13 cellular contexts compared by ENCODE assay signal in genomic region chr1:92315766-92316413, GRCh38. TPM values are rescaled to one million over a fixed set of nuclear protein-coding genes. Genes with fewer than 3 reads are reported as not detected.
DNase-seq lines count a peak whose midpoint lies in the region; ATAC-seq, FAIRE-seq and TF ChIP-seq lines count a peak whose summit lies in the region.
"Had no signal": no experiment of that assay in that cellular context is flagged by ENCODE, and none has a peak within 500 bp of the region (broad histone marks: within the 10 kb centered on the region; RNA-seq: fewer than 3 reads in every experiment).

No MANE protein-coding gene starts in this region.

- peaks cover 0 to 22% of the 10 kb centered on the region in 2 experiments; a peak in 4 of 5 replicates for H3K4me1 ChIP-seq in K562 (replicated peaks in 1 of 2; ENCODE audit: control insufficient read depth in 2 of 2, insufficient read depth in 2 of 2, low read length in 2 of 2)
- H3K4me1 ChIP-seq: foreskin keratinocyte had no signal

- intact Hi-C loops in activated CD4-positive, alpha-beta T cell treated with anti-CD3 and anti-CD28 coated beads, Interleukin-2, amount 10 ng/mL, durations not matched to agents 24 days and 14 days (cut with micrococcal nuclease): loop anchor here (1.0 to 10.0 kb wide), 9 partner anchors 8 to 561 kb away; partner anchors contain the start of gene RPAP2
- intact Hi-C loops in K562 (cut with micrococcal nuclease): loop anchor here (10.0 kb wide), 2 partner anchors 129 to 519 kb away; partner anchors contain the start of gene RPL5

- H3K4me3 Mint-ChIP-seq in activated CD4-positive, alpha-beta T cell treated with anti-CD3 and anti-CD28 coated beads, Interleukin-2, amount 10 ng/mL, durations not matched to agents 24 days and 14 days: peak overlapping the region; percentile 68
- H3K4me3 Mint-ChIP-seq: memory B cell had no signal

- peaks cover 8% of the 10 kb centered on the region for H3K9me3 Mint-ChIP-seq in activated CD4-positive, alpha-beta T cell treated with anti-CD3 and anti-CD28 coated beads, Interleukin-2, amount 10 ng/mL, durations not matched to agents 24 days and 14 days
- H3K9me3 Mint-ChIP-seq: memory B cell had no signal

- no peak for FAIRE-seq in K562 (lab: Jason Lieb, UNC)

- no peak for TF ChIP-seq POLR2A in K562 (conservative IDR thresholded peaks at IDR 0.05)

- TF ChIP-seq RAD21 in K562 (CRISPR knock-in tag; conservative IDR thresholded peaks at IDR 0.05 in 1 of 2, IDR thresholded peaks at IDR 0.05 in 1 of 2): no peak

- no peak overlapping the region for H3K27ac ChIP-seq in K562 (ENCODE audit: extremely low read depth, low read depth, low read length)
- H3K27ac ChIP-seq: foreskin keratinocyte, KMS-11 had no signal

- DNase-seq in activated effector memory CD4-positive, alpha-beta T cell treated with Interleukin-2 at 50 U/mL for 16 hours: peak; percentile 6
- no peak for DNase-seq in activated effector memory CD4-positive, alpha-beta T cell treated with anti-CD3 and anti-CD28 coated beads, Interleukin-2, amount 50 U/mL, for 16 hours
- peak; percentile 88 for DNase-seq in activated CD4-positive, alpha-beta T cell treated with anti-CD3 and anti-CD28 coated beads, Interleukin-2, amount 10 ng/mL, durations not matched to agents 24 days and 14 days
- DNase-seq in K562 (ENCODE audit: extremely low read depth in 1 of 4, low spot score in 3 of 4): no peak
- DNase-seq in stimulated activated CD8-positive, alpha-beta memory T cell treated with anti-CD3 and anti-CD28 coated beads, Interleukin-7, amount 100 ng/mL, for 4 hours (ENCODE audit: low read depth in 2 of 2): peak; percentile 16 to 23
- no peak for DNase-seq in SHP77 (lab: John Stamatoyannopoulos, UW)
- no peak for DNase-seq in HPDE6-E6E7 (ENCODE audit: extremely low spot score)
- DNase-seq: foreskin keratinocyte, NCI-H187 had no signal

- no peak for TF ChIP-seq CTCF in K562 (IDR thresholded peaks at IDR 0.05 in 2 of 3, conservative IDR thresholded peaks at IDR 0.05 in 1 of 3; ENCODE audit: insufficient read depth in 2 of 3, low read depth in 1 of 3, low read length in 3 of 3)

- no peaks in the 10 kb centered on the region for H3K27me3 ChIP-seq in K562 (ENCODE audit: control insufficient read depth in 2 of 2, insufficient read depth in 2 of 2, low read length in 2 of 2)
- H3K27me3 ChIP-seq: foreskin keratinocyte had no signal

- no TSS peak for BruUV-seq in K562 (replicated peaks; lab: Mats Ljungman, UMichigan)

- H4K20me1 ChIP-seq in K562 (replicated peaks; ENCODE audit: control insufficient read depth, insufficient read depth, low read length): no peaks in the 10 kb centered on the region; the same call in 1 of the 2 replicates

- TF ChIP-seq EP300 in K562 (IDR thresholded peaks at IDR 0.05; ENCODE audit: low read length): no peak

- ATAC-seq in K562 (no peak), GM18498 (IDR thresholded peaks at IDR 0.05; ENCODE audit: unreplicated experiment) (no peak)
- ATAC-seq: foreskin keratinocyte had no signal

- H2AFZ ChIP-seq in K562 (ENCODE audit: low read depth, low read length): no peak overlapping the region

- peaks cover 14% of the 10 kb centered on the region; the same call in 2 of the 3 replicates for H3K36me3 ChIP-seq in K562 (ENCODE audit: control insufficient read depth, insufficient read depth, low read length)

- H3K79me2 ChIP-seq in K562 (ENCODE audit: control insufficient read depth, insufficient read depth, low read length): no peaks in the 10 kb centered on the region

- no peak overlapping the region for H3K4me3 ChIP-seq in K562
- H3K4me3 ChIP-seq: smooth muscle cell had no signal

- H3K4me1 Mint-ChIP-seq in activated CD4-positive, alpha-beta T cell treated with anti-CD3 and anti-CD28 coated beads, Interleukin-2, amount 10 ng/mL, durations not matched to agents 24 days and 14 days: peaks cover 61% of the 10 kb centered on the region

- H3K9me3 ChIP-seq in K562 (replicated peaks; ENCODE audit: control insufficient read depth, insufficient read depth, low read depth, low read length): no peaks in the 10 kb centered on the region

- H3K27ac Mint-ChIP-seq in activated CD4-positive, alpha-beta T cell treated with anti-CD3 and anti-CD28 coated beads, Interleukin-2, amount 10 ng/mL, durations not matched to agents 24 days and 14 days: peak overlapping the region; percentile 92
- H3K27ac Mint-ChIP-seq: memory B cell had no signal

- POLR2A ChIA-PET in K562 (lab: Yijun Ruan, JAX): interaction anchor here (0.6 to 1.4 kb wide), 2 partner anchors 9 kb away, joined by 3 read pairs; no protein-coding TSS in a partner anchor

- H3K27me3 Mint-ChIP-seq in activated CD4-positive, alpha-beta T cell treated with anti-CD3 and anti-CD28 coated beads, Interleukin-2, amount 10 ng/mL, durations not matched to agents 24 days and 14 days: no peaks in the 10 kb centered on the region
- H3K27me3 Mint-ChIP-seq: memory B cell had no signal

- H3K9me1 ChIP-seq in K562 (ENCODE audit: control insufficient read depth, insufficient read depth, low read length): no peaks in the 10 kb centered on the region

- H3K9ac ChIP-seq in K562 (ENCODE audit: insufficient read depth in 1 of 2, low read depth in 2 of 2, low read length in 2 of 2): no peak overlapping the region
- H3K9ac ChIP-seq: KMS-11 had no signal

- H3K4me2 ChIP-seq in K562 (ENCODE audit: insufficient read depth, low read length): no peak overlapping the region
- H3K4me2 ChIP-seq: KMS-11, smooth muscle cell had no signal

- CTCF ChIA-PET in K562 (lab: Yijun Ruan, JAX; ENCODE audit: low intra/inter-chr PET ratio): no interaction called here

- in situ Hi-C loops in K562 (cut with MboI): no loop called here

- 84% methylated on average over 6 of the region's 6 CpGs for WGBS in K562 (ENCODE audit: insufficient coverage, low coverage, missing lambda C conversion rate)

- H3K36me3 Mint-ChIP-seq in activated CD4-positive, alpha-beta T cell treated with anti-CD3 and anti-CD28 coated beads, Interleukin-2, amount 10 ng/mL, durations not matched to agents 24 days and 14 days (ENCODE audit: low read depth): peaks cover 58% of the 10 kb centered on the region

TF ChIP-seq in K562, 482 proteins besides CTCF, POLR2A, EP300 and RAD21 (continues in another document):
- TF ChIP-seq MAFG (tag; conservative IDR thresholded peaks at IDR 0.05) (peak; percentile 39; the same call in 1 of the 2 replicates), ZNF316 (IDR thresholded peaks at IDR 0.05) (peak; percentile 87)

RNA-seq across cellular contexts. Expression of gene RPAP2, which starts 17.0 kb away (rescaled TPM):
- 39.4 and 46.8 TPM in 2 replicates for total RNA-seq in activated CD4-positive, alpha-beta T cell treated with anti-CD3 and anti-CD28 coated beads, Interleukin-2, amount 10 ng/mL, durations not matched to agents 24 days and 14 days
- 8.9 and 48.4 TPM in 2 replicates for total RNA-seq in K562 (2011; cell fraction: chromatin; rRNA removed; ENCODE audit: low replicate concordance)
- 2.2 and 3.0 TPM in 2 replicates for total RNA-seq in K562 (2011; cell fraction: nucleolus; rRNA removed)
- total RNA-seq in K562 (2011; cell fraction: nucleoplasm; rRNA removed): 5.1 and 10.8 TPM in 2 replicates
- total RNA-seq in K562 (2014; rRNA removed): 6.2 and 9.6 TPM in 2 replicates
- 37.2 and 43.4 TPM in 2 replicates for total RNA-seq in K562 (2014; rRNA removed; fragmentation: Illumina TruSeq; extraction: Trizol)
- 26.1 and 28.7 TPM in 2 replicates for total RNA-seq in K562 (2015; rRNA removed; fragmentation: Illumina TruSeq; extraction: Trizol)
- 26.1 and 27.4 TPM in 2 replicates for total RNA-seq in K562 (2021)
- 22.1 and 26.8 TPM in 2 replicates for polyA plus RNA-seq in K562 (2011; rRNA removed)
- polyA plus RNA-seq in K562 (2011; cell fraction: cytosol; rRNA removed): 4.6 and 8.3 TPM in 2 replicates
- polyA plus RNA-seq in K562 (2011; cell fraction: nucleus; rRNA removed): 6.2 and 9.0 TPM in 2 replicates
- polyA plus RNA-seq in K562 (2012): 14.1 and 21.8 TPM in 2 replicates
- polyA plus RNA-seq in K562 (2014; fragmentation: Illumina TruSeq; extraction: Trizol): 29.8 and 36.4 TPM in 2 replicates
- 10 to 100 TPM; 30.6 to 41.7 TPM for polyA plus RNA-seq in K562 (2014; fragmentation: Nextera tagmentation; extraction: Ambion mirVana)
- 16.0 and 16.9 TPM in 2 replicates for polyA plus RNA-seq in K562 (2014; rRNA removed)
- polyA minus RNA-seq in K562 (2011; rRNA and poly(A)+ RNA removed): 32.5 and 37.4 TPM in 2 replicates
- polyA minus RNA-seq in K562 (2011; cell fraction: cytosol; rRNA and poly(A)+ RNA removed): 10.4 and 12.2 TPM in 2 replicates
- polyA minus RNA-seq in K562 (2011; cell fraction: nucleus; rRNA and poly(A)+ RNA removed): 4.0 and 13.4 TPM in 2 replicates

RNA-seq across cellular contexts. Expression of gene GLMN, which starts 17.1 kb away (rescaled TPM):
- total RNA-seq in activated CD4-positive, alpha-beta T cell treated with anti-CD3 and anti-CD28 coated beads, Interleukin-2, amount 10 ng/mL, durations not matched to agents 24 days and 14 days: 24.2 and 28.5 TPM in 2 replicates
- 10.7 and 59.1 TPM in 2 replicates for total RNA-seq in K562 (2011; cell fraction: chromatin; rRNA removed; ENCODE audit: low replicate concordance)
- 4.7 and 7.2 TPM in 2 replicates for total RNA-seq in K562 (2011; cell fraction: nucleolus; rRNA removed)
- 17.6 and 19.1 TPM in 2 replicates for total RNA-seq in K562 (2011; cell fraction: nucleoplasm; rRNA removed)
- total RNA-seq in K562 (2014; rRNA removed) (13.0 and 13.4 TPM in 2 replicates), K562 (2014; rRNA removed; fragmentation: Illumina TruSeq; extraction: Trizol) (24.8 and 25.9 TPM in 2 replicates), K562 (2015; rRNA removed; fragmentation: Illumina TruSeq; extraction: Trizol) (21.2 and 22.8 TPM in 2 replicates), K562 (2021) (13.9 and 14.6 TPM in 2 replicates)
- polyA plus RNA-seq in K562 (2011; rRNA removed) (13.6 and 19.8 TPM in 2 replicates), K562 (2014; fragmentation: Illumina TruSeq; extraction: Trizol) (15.8 and 19.0 TPM in 2 replicates), K562 (2014; fragmentation: Nextera tagmentation; extraction: Ambion mirVana) (10 to 100 TPM; 18.9 to 22.6 TPM), K562 (2014; rRNA removed) (16.3 and 18.9 TPM in 2 replicates)
- polyA plus RNA-seq in K562 (2011; cell fraction: cytosol; rRNA removed): 0.89 and 2.7 TPM in 2 replicates
- polyA plus RNA-seq in K562 (2011; cell fraction: nucleus; rRNA removed): 8.9 and 11.9 TPM in 2 replicates
- 11.2 and 13.2 TPM in 2 replicates for polyA plus RNA-seq in K562 (2012)
- polyA minus RNA-seq in K562 (2011; rRNA and poly(A)+ RNA removed): 11.2 and 12.6 TPM in 2 replicates
- 3.0 and 4.1 TPM in 2 replicates for polyA minus RNA-seq in K562 (2011; cell fraction: cytosol; rRNA and poly(A)+ RNA removed)
- polyA minus RNA-seq in K562 (2011; cell fraction: nucleus; rRNA and poly(A)+ RNA removed): 11.2 and 20.1 TPM in 2 replicates

Comparison
In these comparisons a context has a peak if more than half of its experiments do, and no peak if none do; other contexts are left out.
1. DNase-seq: peak in activated effector memory CD4-positive, alpha-beta T cell treated with Interleukin-2 at 50 U/mL for 16 hours (single experiment), activated CD4-positive, alpha-beta T cell treated with anti-CD3 and anti-CD28 coated beads, Interleukin-2, amount 10 ng/mL, durations not matched to agents 24 days and 14 days (single experiment) and stimulated activated CD8-positive, alpha-beta memory T cell treated with anti-CD3 and anti-CD28 coated beads, Interleukin-7, amount 100 ng/mL, for 4 hours (2 of 2); none in activated effector memory CD4-positive, alpha-beta T cell treated with anti-CD3 and anti-CD28 coated beads, Interleukin-2, amount 50 U/mL, for 16 hours (single experiment), K562 (0 of 4), SHP77 (0 of 2) and HPDE6-E6E7 (single experiment).